Comparison of ENCODE assay signal across 8 cellular contexts in genomic region chr12:50924439-50925341, GRCh38. TPM values are rescaled to one million over a fixed set of nuclear protein-coding genes. Genes with fewer than 3 reads are reported as not detected.
DNase-seq lines count a peak whose midpoint lies in the region; ATAC-seq and TF ChIP-seq lines count a peak whose summit lies in the region.

No MANE protein-coding gene starts in this region.

- peak overlapping the region; percentile 81 to 84 for H3K27ac ChIP-seq in tibial artery

- TF ChIP-seq CTCF in CD14-positive monocyte (IDR thresholded peaks at IDR 0.05) (no peak), tibial artery (IDR thresholded peaks at IDR 0.05) (no peak)

- ATAC-seq in GM18907 (IDR thresholded peaks at IDR 0.05; ENCODE audit: unreplicated experiment) (peak; percentile 90), HG03064 (IDR thresholded peaks at IDR 0.05; ENCODE audit: low read depth, unreplicated experiment) (peak; percentile 74), esophagus mucosa (peak; percentile 85)

- peaks cover 0 to 2% (median 0%) of the 10 kb centered on the region in 3 donors for H3K27me3 Mint-ChIP-seq in CD14-positive monocyte (ENCODE audit: low read depth in 3 of 3)

- H3K4me1 Mint-ChIP-seq in CD14-positive monocyte = peaks cover 62% of the 10 kb centered on the region

- H3K4me1 ChIP-seq in mononuclear cell (ENCODE audit: insufficient read depth, low read length) (peaks cover 45% of the 10 kb centered on the region), tibial artery (peaks cover 0 to 46% (median 26%) of the 10 kb centered on the region in 4 donors)

- intact Hi-C loops in CD14-positive monocyte (cut with micrococcal nuclease) (loop anchor here in 1 of 2 donors (5.0 to 10.0 kb wide), 2 partner anchors 98 to 1220 kb away; partner anchors contain the start of gene FMNL3), tibial artery (cut with DNase I; ENCODE audit: low total_unique reads) (loop anchor here (5.0 kb wide), 2 partner anchors 58 to 162 kb away; partner anchors contain the start of gene ATF1)

- H3K36me3 Mint-ChIP-seq in CD14-positive monocyte = peaks cover 5 to 6% of the 10 kb centered on the region in 2 donors

- H3K4me3 ChIP-seq in mononuclear cell (ENCODE audit: low read length) = peak overlapping the region; percentile 50
- H3K4me3 ChIP-seq in tibial artery = peak overlapping the region; percentile 63 to 76

- no peaks in the 10 kb centered on the region for H3K9me3 ChIP-seq in mononuclear cell (ENCODE audit: low read depth, low read length)
- H3K9me3 ChIP-seq in tibial artery = no peaks in the 10 kb centered on the region

- H3K27ac Mint-ChIP-seq in CD14-positive monocyte = peak overlapping the region; percentile 95 to 98 (median 96)

- H3K9me3 Mint-ChIP-seq in CD14-positive monocyte = peaks cover 0 to 1% (median 0%) of the 10 kb centered on the region in 7 donors

- peaks cover 0 to 11% (median under 1%) of the 10 kb centered on the region in 3 donors for H3K36me3 ChIP-seq in tibial artery

- no peaks in the 10 kb centered on the region for H3K27me3 ChIP-seq in mononuclear cell (ENCODE audit: insufficient read depth, low read length)
- no peaks in the 10 kb centered on the region for H3K27me3 ChIP-seq in tibial artery

- H3K4me3 Mint-ChIP-seq in CD14-positive monocyte = peak overlapping the region; percentile 98 to 100

- DNase-seq in CD14-positive monocyte (ENCODE audit: low spot score) (peak; percentile 61), NCI-H2029 (lab: John Stamatoyannopoulos, UW) (peak; percentile 89), UCSD-AML1 (lab: John Stamatoyannopoulos, UW; ENCODE audit: unreplicated experiment) (peak; percentile 63), tibial artery (peak; percentile 96 to 98)

RNA-seq across cellular contexts. Expression of gene HIGD1C, which starts 27.7 kb away (rescaled TPM):
- polyA plus RNA-seq in CD14-positive monocyte = not detected
- total RNA-seq in esophagus mucosa (not detected), mononuclear cell (not detected)

Comparison
In these comparisons a context has a peak if more than half of its experiments do, and no peak if none do; other contexts are left out.
1. Peak in every context shown above with its lines: DNase-seq, ATAC-seq, H3K4me3 ChIP-seq and H3K27ac ChIP-seq.